Comparison of ENCODE assay signal across 7 cellular contexts in the genomic region with DNA sequence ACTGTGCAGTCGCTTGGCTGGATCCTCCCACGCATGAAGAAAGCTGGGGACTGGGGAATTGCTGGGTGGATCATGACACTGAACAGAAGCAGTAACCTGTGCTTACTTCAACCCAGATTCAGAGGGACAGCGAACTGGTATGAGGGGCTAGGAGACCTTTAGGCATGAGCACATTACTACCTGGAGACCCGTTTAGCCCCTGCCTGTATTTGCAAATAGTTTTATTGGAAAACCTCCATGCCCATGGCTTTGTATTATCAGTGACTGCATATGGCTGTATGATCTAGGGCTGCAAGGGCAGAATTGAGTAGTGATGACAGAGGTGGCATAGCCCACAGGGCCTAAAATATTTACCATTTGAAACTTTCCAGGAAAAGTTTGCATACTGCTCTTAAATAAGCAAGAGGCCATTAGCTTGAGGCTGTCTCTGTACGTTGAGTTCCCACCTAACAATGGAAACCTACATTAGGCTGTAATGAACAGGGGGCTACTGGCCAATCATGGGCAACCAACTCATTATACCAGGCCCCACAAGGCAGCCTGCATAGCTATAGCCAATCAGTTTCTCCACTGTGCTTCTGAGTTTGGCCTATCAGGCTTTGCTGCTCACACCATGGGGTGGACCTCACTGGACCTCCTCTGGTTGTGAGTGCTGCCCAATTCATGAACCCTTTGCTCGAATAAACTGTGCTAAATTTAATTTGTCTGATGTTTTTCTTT. TPM values are rescaled to one million over a fixed set of nuclear protein-coding genes. Genes with fewer than 3 reads are reported as not detected.
A peak's percentile ranks its signal among the peaks of the same experiment; 100 is the strongest.
DNase-seq lines count a peak whose midpoint lies in the region; ATAC-seq, FAIRE-seq and TF ChIP-seq lines count a peak whose summit lies in the region.

No MANE protein-coding gene starts in this region.

- peak; percentile 12 for ATAC-seq in stimulated activated memory B cell treated with anti-CD40 and anti-IgM and Interleukin-4, amounts not matched to agents 10 μg/mL and 1 μg/mL and 100 μg/mL, for 72 hours

- H3K27ac Mint-ChIP-seq in stimulated activated memory B cell treated with anti-CD40 and anti-IgM and Interleukin-4, amounts not matched to agents 10 μg/mL and 1 μg/mL and 100 μg/mL, for 72 hours: no peak overlapping the region

- POLR2A ChIA-PET in RWPE1 (lab: Yijun Ruan, JAX; ENCODE audit: low non-redundant PET): no interaction called here

- FAIRE-seq in frontal cortex (lab: Jason Lieb, UNC) (no peak), D721Med (lab: Jason Lieb, UNC) (no peak)

- H3K27ac ChIP-seq in SK-N-MC (no peak overlapping the region), RWPE1 (no peak overlapping the region)

- CTCF ChIA-PET in RWPE1 (lab: Yijun Ruan, JAX): no interaction called here

- peaks cover 10% of the 10 kb centered on the region for H3K4me1 Mint-ChIP-seq in stimulated activated memory B cell treated with anti-CD40 and anti-IgM and Interleukin-4, amounts not matched to agents 10 μg/mL and 1 μg/mL and 100 μg/mL, for 72 hours

- peaks cover 26% of the 10 kb centered on the region for H3K27me3 ChIP-seq in H7 (ENCODE audit: control insufficient read depth, insufficient read depth, low read length)

- H3K9me3 ChIP-seq in SK-N-MC (ENCODE audit: low read depth, low read length): no peaks in the 10 kb centered on the region

- H3K9me3 Mint-ChIP-seq in stimulated activated memory B cell treated with anti-CD40 and anti-IgM and Interleukin-4, amounts not matched to agents 10 μg/mL and 1 μg/mL and 100 μg/mL, for 72 hours: peaks cover 2% of the 10 kb centered on the region

- H3K36me3 Mint-ChIP-seq in stimulated activated memory B cell treated with anti-CD40 and anti-IgM and Interleukin-4, amounts not matched to agents 10 μg/mL and 1 μg/mL and 100 μg/mL, for 72 hours: no peaks in the 10 kb centered on the region

- H3K4me3 ChIP-seq in H7 (ENCODE audit: insufficient read depth, low read depth, low read length) (peak overlapping the region; percentile 67), SK-N-MC (peak overlapping the region; percentile 68), fibroblast of villous mesenchyme (ENCODE audit: low read depth, low read length) (peak overlapping the region; percentile 44)

- H3K36me3 ChIP-seq in H7 (replicated peaks; ENCODE audit: control insufficient read depth, insufficient read depth, low read length): no peaks in the 10 kb centered on the region; the same call in 1 of the 2 replicates
- H3K36me3 ChIP-seq in SK-N-MC (ENCODE audit: insufficient read depth, low read length): no peaks in the 10 kb centered on the region

- H3K4me3 Mint-ChIP-seq in stimulated activated memory B cell treated with anti-CD40 and anti-IgM and Interleukin-4, amounts not matched to agents 10 μg/mL and 1 μg/mL and 100 μg/mL, for 72 hours: no peak overlapping the region

- no peak for DNase-seq in H7
- no peak for DNase-seq in SK-N-MC (ENCODE audit: low read depth, low spot score)
- DNase-seq in fibroblast of villous mesenchyme (ENCODE audit: low read depth): no peak
- no peak for DNase-seq in RWPE1 (ENCODE audit: low spot score)
- no peak for DNase-seq in frontal cortex (ENCODE audit: low spot score in 2 of 2)
- no peak for DNase-seq in D721Med (ENCODE audit: insufficient read length, low spot score)

- H3K27me3 Mint-ChIP-seq in stimulated activated memory B cell treated with anti-CD40 and anti-IgM and Interleukin-4, amounts not matched to agents 10 μg/mL and 1 μg/mL and 100 μg/mL, for 72 hours: peaks cover 53% of the 10 kb centered on the region

- TF ChIP-seq CTCF in fibroblast of villous mesenchyme (IDR thresholded peaks at IDR 0.05; ENCODE audit: insufficient read depth, low read depth, low read length) (no peak), RWPE1 (conservative IDR thresholded peaks at IDR 0.05; ENCODE audit: low read depth) (no peak), D721Med (IDR thresholded peaks at IDR 0.05; ENCODE audit: insufficient read depth, missing control alignments) (no peak)

- H3K9ac ChIP-seq in SK-N-MC (ENCODE audit: insufficient read length): no peak overlapping the region

RNA-seq across cellular contexts. Expression of gene ST8SIA6, which starts 0.6 kb away (rescaled TPM):
- total RNA-seq in H7 (2014; rRNA removed; shearing (Covaris generic)): 1.8 and 2.9 TPM in 2 replicates
- not detected in 2 replicates for total RNA-seq in fibroblast of villous mesenchyme
- 4.9 TPM for total RNA-seq in frontal cortex
